Comparison of ENCODE assay signal across 8 cellular contexts in genomic region chr2:23926750-23927627, GRCh38. TPM values are rescaled to one million over a fixed set of nuclear protein-coding genes. Genes with fewer than 3 reads are reported as not detected.
DNase-seq lines count a peak whose midpoint lies in the region; TF ChIP-seq lines count a peak whose summit lies in the region.

Gene ATAD2B, minus strand, starts transcription at chr2:23927123. Its CDS starts 353 bp downstream, at chr2:23926770.

- peak; percentile 98 for DNase-seq in ELF-1 (ENCODE audit: low read depth, low spot score)
- DNase-seq in H4 (ENCODE audit: low spot score) = peak; percentile 78
- DNase-seq in LNCaP clone FGC (ENCODE audit: low read depth) = peak; percentile 70
- peak; percentile 95 for DNase-seq in RWPE1 (ENCODE audit: low spot score)
- DNase-seq in activated T-helper 2 cell treated with anti-CD3 and anti-CD28 coated beads, Interferon-gamma antibody, Interleukin-2, Interleukin-4, amounts not matched to agents 10 μg/mL and 5 μg/mL and 100 μg/mL, durations not matched to agents 14 hours and 24 hours and 36 hours (ENCODE audit: low spot score) = peak; percentile 94
- peak; percentile 96 for DNase-seq in fibroblast of pulmonary artery (ENCODE audit: low read depth)

- no peaks in the 10 kb centered on the region for H3K9me3 Mint-ChIP-seq in activated T-helper 2 cell treated with anti-CD3 and anti-CD28 coated beads, Interferon-gamma antibody, Interleukin-2, Interleukin-4, amounts not matched to agents 10 μg/mL and 5 μg/mL and 100 μg/mL, durations not matched to agents 14 hours and 24 hours and 36 hours
- no peaks in the 10 kb centered on the region for H3K9me3 Mint-ChIP-seq in nephron
- H3K9me3 Mint-ChIP-seq in stimulated activated naive CD8-positive, alpha-beta T cell treated with anti-CD3 and anti-CD28 coated beads, Interleukin-15, Interleukin-2, amounts not matched to agents 100 ng/mL and 50 ng/mL, for 24 hours = no peaks in the 10 kb centered on the region

- peak within 1 kb of the TSS; percentile 96 for H3K27ac Mint-ChIP-seq in activated T-helper 2 cell treated with anti-CD3 and anti-CD28 coated beads, Interferon-gamma antibody, Interleukin-2, Interleukin-4, amounts not matched to agents 10 μg/mL and 5 μg/mL and 100 μg/mL, durations not matched to agents 14 hours and 24 hours and 36 hours
- peak within 1 kb of the TSS; percentile 99 to 100 (median 99) for H3K27ac Mint-ChIP-seq in nephron
- H3K27ac Mint-ChIP-seq in stimulated activated naive CD8-positive, alpha-beta T cell treated with anti-CD3 and anti-CD28 coated beads, Interleukin-15, Interleukin-2, amounts not matched to agents 100 ng/mL and 50 ng/mL, for 24 hours = peak within 1 kb of the TSS; percentile 99

- H3K27ac ChIP-seq in RWPE1 = peak within 1 kb of the TSS; percentile 92

- no peaks in the 10 kb centered on the region for H3K27me3 Mint-ChIP-seq in activated T-helper 2 cell treated with anti-CD3 and anti-CD28 coated beads, Interferon-gamma antibody, Interleukin-2, Interleukin-4, amounts not matched to agents 10 μg/mL and 5 μg/mL and 100 μg/mL, durations not matched to agents 14 hours and 24 hours and 36 hours (ENCODE audit: low read depth)
- H3K27me3 Mint-ChIP-seq in nephron (ENCODE audit: low read depth) = no peaks in the 10 kb centered on the region
- no peaks in the 10 kb centered on the region for H3K27me3 Mint-ChIP-seq in stimulated activated naive CD8-positive, alpha-beta T cell treated with anti-CD3 and anti-CD28 coated beads, Interleukin-15, Interleukin-2, amounts not matched to agents 100 ng/mL and 50 ng/mL, for 24 hours

- TF ChIP-seq CTCF in LNCaP clone FGC (IDR thresholded peaks at IDR 0.05; ENCODE audit: control insufficient read depth, extremely low read depth, insufficient read depth) (peak; percentile 96), RWPE1 (conservative IDR thresholded peaks at IDR 0.05; ENCODE audit: low read depth) (peak; percentile 94), fibroblast of pulmonary artery (IDR thresholded peaks at IDR 0.05; ENCODE audit: low read length, missing control alignments) (peak; percentile 50), nephron (IDR thresholded peaks at IDR 0.05; ENCODE audit: unreplicated experiment in 3 of 3) (peak; percentile 90 to 95 (median 92))

- peaks cover 22% of the 10 kb centered on the region for H3K4me1 Mint-ChIP-seq in activated T-helper 2 cell treated with anti-CD3 and anti-CD28 coated beads, Interferon-gamma antibody, Interleukin-2, Interleukin-4, amounts not matched to agents 10 μg/mL and 5 μg/mL and 100 μg/mL, durations not matched to agents 14 hours and 24 hours and 36 hours (ENCODE audit: low read depth)
- H3K4me1 Mint-ChIP-seq in nephron = peaks cover 42% of the 10 kb centered on the region
- peaks cover 55% of the 10 kb centered on the region for H3K4me1 Mint-ChIP-seq in stimulated activated naive CD8-positive, alpha-beta T cell treated with anti-CD3 and anti-CD28 coated beads, Interleukin-15, Interleukin-2, amounts not matched to agents 100 ng/mL and 50 ng/mL, for 24 hours (ENCODE audit: low read depth)

- intact Hi-C loops in activated T-helper 2 cell treated with anti-CD3 and anti-CD28 coated beads, Interferon-gamma antibody, Interleukin-2, Interleukin-4, amounts not matched to agents 10 μg/mL and 5 μg/mL and 100 μg/mL, durations not matched to agents 14 hours and 24 hours and 36 hours (cut with micrococcal nuclease) = loop anchor here (1.0 to 10.0 kb wide), 7 partner anchors 13 to 238 kb away; partner anchors contain the start of genes SF3B6, TP53I3, UBXN2A and WDCP

- H3K4me3 ChIP-seq in LNCaP clone FGC (ENCODE audit: low read depth, low read length) (peak within 1 kb of the TSS; percentile 73), fibroblast of pulmonary artery (replicated peaks; ENCODE audit: low read depth, low read length) (peak within 1 kb of the TSS; percentile 95)

- H3K4me3 Mint-ChIP-seq in activated T-helper 2 cell treated with anti-CD3 and anti-CD28 coated beads, Interferon-gamma antibody, Interleukin-2, Interleukin-4, amounts not matched to agents 10 μg/mL and 5 μg/mL and 100 μg/mL, durations not matched to agents 14 hours and 24 hours and 36 hours (ENCODE audit: low read depth) = peak within 1 kb of the TSS; percentile 89
- peak within 1 kb of the TSS; percentile 98 to 99 (median 98) for H3K4me3 Mint-ChIP-seq in nephron
- H3K4me3 Mint-ChIP-seq in stimulated activated naive CD8-positive, alpha-beta T cell treated with anti-CD3 and anti-CD28 coated beads, Interleukin-15, Interleukin-2, amounts not matched to agents 100 ng/mL and 50 ng/mL, for 24 hours = peak within 1 kb of the TSS; percentile 95

- POLR2A ChIA-PET in RWPE1 (lab: Yijun Ruan, JAX; ENCODE audit: low non-redundant PET) = interaction anchor here (0.6 to 2.5 kb wide), 8 partner anchors 10 to 1095 kb away, joined by 3 to 36 read pairs (median 3); partner anchors contain the start of genes TP53I3 and UBXN2A

- H3K36me3 Mint-ChIP-seq in activated T-helper 2 cell treated with anti-CD3 and anti-CD28 coated beads, Interferon-gamma antibody, Interleukin-2, Interleukin-4, amounts not matched to agents 10 μg/mL and 5 μg/mL and 100 μg/mL, durations not matched to agents 14 hours and 24 hours and 36 hours (ENCODE audit: low read depth) = peaks cover 6% of the 10 kb centered on the region
- H3K36me3 Mint-ChIP-seq in nephron (ENCODE audit: low read depth) = peaks cover 11% of the 10 kb centered on the region
- H3K36me3 Mint-ChIP-seq in stimulated activated naive CD8-positive, alpha-beta T cell treated with anti-CD3 and anti-CD28 coated beads, Interleukin-15, Interleukin-2, amounts not matched to agents 100 ng/mL and 50 ng/mL, for 24 hours (ENCODE audit: low read depth) = peaks cover 3% of the 10 kb centered on the region

- CTCF ChIA-PET in RWPE1 (lab: Yijun Ruan, JAX) = interaction anchor here (0.5 to 2.4 kb wide), 18 partner anchors 12 to 974 kb away, joined by 3 to 11 read pairs (median 3); partner anchors contain the start of genes MFSD2B, SF3B6, TP53I3 and UBXN2A

RNA-seq across cellular contexts. Expression of gene ATAD2B, which starts in this region (rescaled TPM):
- total RNA-seq in H4 (2014; rRNA removed; shearing (Covaris generic)) = 2.3 and 2.6 TPM in 2 replicates
- 24.2 and 24.8 TPM in 2 replicates for total RNA-seq in activated T-helper 2 cell treated with anti-CD3 and anti-CD28 coated beads, Interferon-gamma antibody, Interleukin-2, Interleukin-4, amounts not matched to agents 10 μg/mL and 5 μg/mL and 100 μg/mL, durations not matched to agents 14 hours and 24 hours and 36 hours

Comparison
In these comparisons a context has a peak if more than half of its experiments do, and no peak if none do; other contexts are left out.
1. Peak in every context shown above with its lines: DNase-seq, H3K4me3 ChIP-seq and H3K27ac ChIP-seq.